ENCODE assay signal across 8 cellular contexts in genomic region chr5:36177715-36178556, GRCh38. TPM values are rescaled to one million over a fixed set of nuclear protein-coding genes. Genes with fewer than 3 reads are reported as not detected.
DNase-seq lines count a peak whose midpoint lies in the region; ATAC-seq and TF ChIP-seq lines count a peak whose summit lies in the region.

No MANE protein-coding gene starts in this region.

- H3K27ac ChIP-seq in SK-N-SH (ENCODE audit: low read depth in 2 of 2, low read length in 1 of 2) (no peak overlapping the region), sigmoid colon (no peak overlapping the region)
- H3K27ac ChIP-seq in CD8-positive, alpha-beta T cell (ENCODE audit: low read depth, low read length): no peak overlapping the region

- 84% methylated on average over 3 of the region's 3 CpGs for WGBS in SK-N-SH (ENCODE audit: low lambda C conversion rate)
- 76 to 80% methylated on average over 3 of the region's 3 CpGs for WGBS in sigmoid colon, 2 donors

- H3K9me3 Mint-ChIP-seq in CD8-positive, alpha-beta T cell: no peaks in the 10 kb centered on the region

- H3K4me2 ChIP-seq in SK-N-SH: no peak overlapping the region

- H3F3A ChIP-seq in SK-N-SH (replicated peaks; ENCODE audit: insufficient read depth): peaks cover 4% of the 10 kb centered on the region

- peaks cover 89% of the 10 kb centered on the region for H3K36me3 Mint-ChIP-seq in CD8-positive, alpha-beta T cell

- no peak overlapping the region for H3K27ac Mint-ChIP-seq in CD8-positive, alpha-beta T cell

- H3K36me3 ChIP-seq in SK-N-SH (replicated peaks in 1 of 2; ENCODE audit: control insufficient read depth in 1 of 2, insufficient read depth in 2 of 2, low read length in 1 of 2): peaks cover 58 to 98% of the 10 kb centered on the region in 2 experiments
- H3K36me3 ChIP-seq in sigmoid colon: peaks cover 0 to 82% (median 0%) of the 10 kb centered on the region in 4 donors
- peaks cover 44% of the 10 kb centered on the region for H3K36me3 ChIP-seq in CD8-positive, alpha-beta T cell (ENCODE audit: insufficient read depth, low read length)

- no peaks in the 10 kb centered on the region for H3K9me2 ChIP-seq in SK-N-SH

- peak; percentile 76 for TF ChIP-seq RAD21 in SK-N-SH (IDR thresholded peaks at IDR 0.05; ENCODE audit: low read length)

- no peak overlapping the region for H3K4me3 ChIP-seq in SK-N-SH (ENCODE audit: low read depth in 2 of 2, low read length in 1 of 2)
- H3K4me3 ChIP-seq in foreskin fibroblast (ENCODE audit: low read depth in 1 of 2, low read length in 2 of 2): no peak overlapping the region
- H3K4me3 ChIP-seq in sigmoid colon: no peak overlapping the region
- no peak overlapping the region for H3K4me3 ChIP-seq in CD8-positive, alpha-beta T cell (ENCODE audit: low read depth, low read length)

- no peaks in the 10 kb centered on the region for H3K27me3 Mint-ChIP-seq in CD8-positive, alpha-beta T cell (ENCODE audit: low read depth)

- H3K9me3 ChIP-seq in SK-N-SH (no peaks in the 10 kb centered on the region), sigmoid colon (no peaks in the 10 kb centered on the region)
- no peaks in the 10 kb centered on the region for H3K9me3 ChIP-seq in CD8-positive, alpha-beta T cell (ENCODE audit: low read length)

- POLR2A ChIA-PET in SK-N-SH (lab: Yijun Ruan, JAX): interaction anchor here (0.5 to 1.4 kb wide), 3 partner anchors 64 to 110 kb away, joined by 3 read pairs; partner anchors contain the start of gene NADK2
- POLR2A ChIA-PET in CD8-positive, alpha-beta T cell (lab: Charles Lee): interaction anchor here (1.4 kb wide), 1 partner anchor 24 kb away, joined by 3 read pairs; no protein-coding TSS in a partner anchor

- TF ChIP-seq EP300 in SK-N-SH (IDR thresholded peaks at IDR 0.05; ENCODE audit: borderline replicate concordance in 1 of 2, low read depth in 1 of 2, low read length in 1 of 2) (no peak), sigmoid colon (IDR thresholded peaks at IDR 0.05) (no peak)

- no peak for ATAC-seq in CD8-positive, alpha-beta T cell
- no peak for ATAC-seq in GM21576 (IDR thresholded peaks at IDR 0.05; ENCODE audit: unreplicated experiment)

- intact Hi-C loops in sigmoid colon (cut with DNase I): loop anchor here (2.0 to 10.0 kb wide), 3 partner anchors 127 to 517 kb away; no protein-coding TSS in a partner anchor
- intact Hi-C loops in CD8-positive, alpha-beta T cell (cut with DNase I, micrococcal nuclease): no loop called here

- H3K9ac ChIP-seq in SK-N-SH: no peak overlapping the region

- H3K4me1 ChIP-seq in SK-N-SH (ENCODE audit: control insufficient read depth in 1 of 2, insufficient read depth in 2 of 2, low read depth in 1 of 2, low read length in 1 of 2) (no peaks in the 10 kb centered on the region), sigmoid colon (no peaks in the 10 kb centered on the region)
- H3K4me1 ChIP-seq in CD8-positive, alpha-beta T cell (ENCODE audit: insufficient read depth, low read length): no peaks in the 10 kb centered on the region

- no peaks in the 10 kb centered on the region for H3K27me3 ChIP-seq in SK-N-SH (ENCODE audit: insufficient read depth)
- H3K27me3 ChIP-seq in sigmoid colon: no peaks in the 10 kb centered on the region
- H3K27me3 ChIP-seq in CD8-positive, alpha-beta T cell (ENCODE audit: insufficient read depth, low read length): no peaks in the 10 kb centered on the region

- no peaks in the 10 kb centered on the region; the same call in 1 of the 2 replicates for H3K79me2 ChIP-seq in SK-N-SH (ENCODE audit: insufficient read depth)

- no peaks in the 10 kb centered on the region for H4K20me1 ChIP-seq in SK-N-SH (ENCODE audit: insufficient read depth)

- TF ChIP-seq POLR2A in sigmoid colon (IDR thresholded peaks at IDR 0.05): no peak

- TF ChIP-seq CTCF in SK-N-SH (IDR thresholded peaks at IDR 0.05): peak; percentile 68
- TF ChIP-seq CTCF in foreskin fibroblast (IDR thresholded peaks at IDR 0.05; ENCODE audit: low read depth, low read length): peak; percentile 52
- peak; percentile 11 to 59 (median 37) for TF ChIP-seq CTCF in sigmoid colon (IDR thresholded peaks at IDR 0.05)
- no peak for TF ChIP-seq CTCF in CD8-positive, alpha-beta T cell (IDR thresholded peaks at IDR 0.05)

- no peaks in the 10 kb centered on the region for H3K4me1 Mint-ChIP-seq in CD8-positive, alpha-beta T cell (ENCODE audit: low read depth)

- no peak overlapping the region for H3K4me3 Mint-ChIP-seq in CD8-positive, alpha-beta T cell

- DNase-seq in D341Med (ENCODE audit: low spot score) (peak; percentile 38), HS-5 (ENCODE audit: low read depth) (peak; percentile 11), SK-N-SH (peak; percentile 32), foreskin fibroblast (peak; percentile 20 to 66), sigmoid colon (no peak), NCI-H1048 (lab: John Stamatoyannopoulos, UW) (no peak)
- no peak for DNase-seq in CD8-positive, alpha-beta T cell

- CTCF ChIA-PET in SK-N-SH (lab: Yijun Ruan, JAX): interaction anchor here (0.6 to 3.1 kb wide), 30 partner anchors 9 to 515 kb away, joined by 3 to 21 read pairs (median 4); partner anchors contain the start of genes LMBRD2, NADK2, RANBP3L and SKP2
- CTCF ChIA-PET in CD8-positive, alpha-beta T cell (lab: Charles Lee): interaction anchor here (0.5 to 0.8 kb wide), 2 partner anchors 20 to 103 kb away, joined by 3 to 4 read pairs; no protein-coding TSS in a partner anchor

- no peak overlapping the region for H2AFZ ChIP-seq in SK-N-SH (ENCODE audit: low read depth)

TF ChIP-seq in SK-N-SH, 30 proteins besides CTCF, POLR2A, EP300 and RAD21:
- peak; percentile 63 for TF ChIP-seq SMC3 (IDR thresholded peaks at IDR 0.05; ENCODE audit: low read depth, low read length)
- no peak for TF ChIP-seq NRF1 (IDR thresholded peaks at IDR 0.05; ENCODE audit: low read depth, low read length)
- TF ChIP-seq, protein P1, sequence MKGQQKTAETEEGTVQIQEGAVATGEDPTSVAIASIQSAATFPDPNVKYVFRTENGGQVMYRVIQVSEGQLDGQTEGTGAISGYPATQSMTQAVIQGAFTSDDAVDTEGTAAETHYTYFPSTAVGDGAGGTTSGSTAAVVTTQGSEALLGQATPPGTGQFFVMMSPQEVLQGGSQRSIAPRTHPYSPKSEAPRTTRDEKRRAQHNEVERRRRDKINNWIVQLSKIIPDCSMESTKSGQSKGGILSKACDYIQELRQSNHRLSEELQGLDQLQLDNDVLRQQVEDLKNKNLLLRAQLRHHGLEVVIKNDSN (IDR thresholded peaks at IDR 0.05; ENCODE audit: borderline replicate concordance, low read depth): no peak
TF ChIP-seq in SK-N-SH: peak in this region for 1.

RNA-seq across cellular contexts. Expression of gene SKP2, which starts 26.0 kb away (rescaled TPM):
- 12.4 and 14.8 TPM in 2 replicates for polyA plus RNA-seq in SK-N-SH (2012; rRNA removed)
- polyA plus RNA-seq in SK-N-SH (2012; cell fraction: cytosol; rRNA removed): 17.1 and 18.9 TPM in 2 replicates
- 15.4 and 15.7 TPM in 2 replicates for polyA plus RNA-seq in SK-N-SH (2012; cell fraction: nucleus; rRNA removed)
- total RNA-seq in sigmoid colon: 1 to 10 TPM; 6.9 to 9.6 (median 8.6) TPM
- polyA plus RNA-seq in sigmoid colon: 1 to 10 TPM; 2.4 to 7.0 (median 6.5) TPM
- 1 to 10 TPM; 5.5 to 6.1 TPM for total RNA-seq in CD8-positive, alpha-beta T cell

RNA-seq across cellular contexts. Expression of gene LMBRD2, which starts 26.2 kb away (rescaled TPM):
- polyA plus RNA-seq in SK-N-SH (2012; rRNA removed) (1.6 and 2.2 TPM in 2 replicates), sigmoid colon (1 to 10 TPM in 2 of 3 donors, under 1 TPM in 1; 0.60 to 3.9 (median 1.2) TPM)
- polyA plus RNA-seq in SK-N-SH (2012; cell fraction: cytosol; rRNA removed): 2.4 and 2.9 TPM in 2 replicates
- polyA plus RNA-seq in SK-N-SH (2012; cell fraction: nucleus; rRNA removed): 1.9 and 3.8 TPM in 2 replicates
- total RNA-seq in sigmoid colon: 10 to 100 TPM in 3 of 4 donors, 1 to 10 TPM in 1; 9.8 to 16.1 (median 13.4) TPM
- total RNA-seq in CD8-positive, alpha-beta T cell: 1 to 10 TPM; 2.2 to 2.4 TPM

Comparison
In these comparisons a context has a peak if more than half of its experiments do, and no peak if none do; other contexts are left out.
1. DNase-seq: peak in D341Med (single experiment), HS-5 (single experiment), SK-N-SH (single experiment) and foreskin fibroblast (2 of 2); none in sigmoid colon (single experiment), NCI-H1048 (single experiment) and CD8-positive, alpha-beta T cell (0 of 7).